In genomic region chr20:51444472-51444871, GRCh38 we compare ENCODE assay signal across 12 cellular contexts.
DNase-seq lines count a peak whose midpoint lies in the region; ATAC-seq and TF ChIP-seq lines count a peak whose summit lies in the region.
"Had no signal": no experiment of that assay in that cellular context is flagged by ENCODE, and none has a peak within 500 bp of the region (broad histone marks: within the 10 kb centered on the region; RNA-seq: fewer than 3 reads in every experiment).

No MANE protein-coding gene starts in this region.

- peak overlapping the region; percentile 33 for H4K8ac ChIP-seq in trophoblast cell (ENCODE audit: low read depth, low read length)

- H3K4me3 ChIP-seq in CD4-positive, CD25-positive, alpha-beta regulatory T cell (ENCODE audit: low read depth, low read length), result no peak overlapping the region
- H3K4me3 ChIP-seq in OCI-LY3 (ENCODE audit: low read length) (no peak overlapping the region), fibroblast of pulmonary artery (replicated peaks; ENCODE audit: low read depth, low read length) (no peak overlapping the region), trophoblast cell (ENCODE audit: low read depth, low read length) (no peak overlapping the region)

- no peak for TF ChIP-seq CTCF in OCI-LY3 (IDR thresholded peaks at IDR 0.05; ENCODE audit: low read depth, low read length)
- TF ChIP-seq CTCF in fibroblast of pulmonary artery (IDR thresholded peaks at IDR 0.05; ENCODE audit: low read length, missing control alignments), result no peak
- TF ChIP-seq CTCF in GM13976 (IDR thresholded peaks at IDR 0.05; ENCODE audit: borderline replicate concordance, control extremely low read depth, extremely low read depth, insufficient read depth, missing control alignments), result no peak

- peaks cover 5 to 25% (median 16%) of the 10 kb centered on the region in 4 donors for H3K4me1 Mint-ChIP-seq in CD4-positive, CD25-positive, alpha-beta regulatory T cell
- peaks cover 34% of the 10 kb centered on the region for H3K4me1 Mint-ChIP-seq in activated T-cell treated with anti-CD3 and anti-CD28 coated beads, Interleukin-2, amount 50 U/mL, for 72 hours (ENCODE audit: low read depth)

- H3K27me3 Mint-ChIP-seq in CD4-positive, CD25-positive, alpha-beta regulatory T cell, result no peaks in the 10 kb centered on the region
- H3K27me3 Mint-ChIP-seq in activated T-cell treated with anti-CD3 and anti-CD28 coated beads, Interleukin-2, amount 50 U/mL, for 72 hours (ENCODE audit: low read depth), result no peaks in the 10 kb centered on the region
- H3K27me3 Mint-ChIP-seq: activated naive CD4-positive, alpha-beta T cell treated with anti-CD3 and anti-CD28 coated beads, Interleukin-2, amount 10 ng/mL, durations not matched to agents 7 days and 5 days had no signal

- peak overlapping the region; percentile 95 for H2BK120ac ChIP-seq in trophoblast cell (ENCODE audit: insufficient read depth, low read length, poor library complexity)

- H4K20me1 ChIP-seq in OCI-LY3 (ENCODE audit: insufficient read depth, low read length), result no peaks in the 10 kb centered on the region

- peaks cover 48% of the 10 kb centered on the region for H3K79me1 ChIP-seq in trophoblast cell (ENCODE audit: low read length)

- H3K36me3 ChIP-seq in CD4-positive, CD25-positive, alpha-beta regulatory T cell (ENCODE audit: control insufficient read depth, insufficient read depth, low read length), result peaks cover 54% of the 10 kb centered on the region
- peaks cover 63% of the 10 kb centered on the region for H3K36me3 ChIP-seq in OCI-LY3 (replicated peaks; ENCODE audit: low read depth, low read length)
- H3K36me3 ChIP-seq in trophoblast cell (ENCODE audit: control insufficient read depth in 1 of 2, insufficient read depth in 2 of 2, low read length in 2 of 2), result peaks cover 0 to 2% of the 10 kb centered on the region in 2 experiments

- H3K4me3 Mint-ChIP-seq in CD4-positive, CD25-positive, alpha-beta regulatory T cell, result no peak overlapping the region
- no peak overlapping the region for H3K4me3 Mint-ChIP-seq in activated T-cell treated with anti-CD3 and anti-CD28 coated beads, Interleukin-2, amount 50 U/mL, for 72 hours
- H3K4me3 Mint-ChIP-seq: activated naive CD4-positive, alpha-beta T cell treated with anti-CD3 and anti-CD28 coated beads, Interleukin-2, amount 10 ng/mL, durations not matched to agents 7 days and 5 days; T-helper 1 cell treated with Interleukin-12 subunit alpha and Interleukin-12 subunit beta and Interleukin-4 antibody, amounts not matched to agents 30 μg/mL and 1 μg/mL, for 36 hours had no signal

- H2AFZ ChIP-seq in OCI-LY3 (ENCODE audit: low read depth, low read length) (no peak overlapping the region), trophoblast cell (ENCODE audit: insufficient read depth, low read length, poor library complexity) (peak overlapping the region; percentile 11)

- H3K36me3 Mint-ChIP-seq in CD4-positive, CD25-positive, alpha-beta regulatory T cell, result peaks cover 42% of the 10 kb centered on the region
- H3K36me3 Mint-ChIP-seq in activated T-cell treated with anti-CD3 and anti-CD28 coated beads, Interleukin-2, amount 50 U/mL, for 72 hours (ENCODE audit: insufficient read depth in 2 of 2), result peaks cover 20 to 28% of the 10 kb centered on the region in 2 donors
- H3K36me3 Mint-ChIP-seq: brain had no signal

- no peak for DNase-seq in CD4-positive, CD25-positive, alpha-beta regulatory T cell
- DNase-seq in fibroblast of pulmonary artery (ENCODE audit: low read depth) (peak; percentile 21), trophoblast cell (no peak), UCSD-AML1 (lab: John Stamatoyannopoulos, UW; ENCODE audit: unreplicated experiment) (no peak), GM13976 (ENCODE audit: low spot score) (no peak)
- DNase-seq in activated T-cell treated with anti-CD3 and anti-CD28 coated beads, Interleukin-2, amount 50 U/mL, for 72 hours, result no peak
- DNase-seq: activated naive CD4-positive, alpha-beta T cell treated with anti-CD3 and anti-CD28 coated beads, Interleukin-2, amount 10 ng/mL, durations not matched to agents 7 days and 5 days had no signal

- peaks cover 10% of the 10 kb centered on the region for H3K4me1 ChIP-seq in CD4-positive, CD25-positive, alpha-beta regulatory T cell (ENCODE audit: control insufficient read depth, insufficient read depth, low read length, poor library complexity, severe bottlenecking)
- H3K4me1 ChIP-seq in OCI-LY3 (ENCODE audit: low read length) (peaks cover 59% of the 10 kb centered on the region), trophoblast cell (ENCODE audit: control insufficient read depth in 1 of 2, insufficient read depth in 2 of 2, low read length in 2 of 2) (peaks cover 31 to 32% of the 10 kb centered on the region in 2 experiments)

- no CpG with 5 or more reads among the region's 9 CpGs for WGBS in trophoblast cell (ENCODE audit: extremely low coverage, insufficient coverage, insufficient read length)

- H3K27ac ChIP-seq in CD4-positive, CD25-positive, alpha-beta regulatory T cell (ENCODE audit: insufficient read depth, low read length, poor library complexity, severe bottlenecking), result no peak overlapping the region
- H3K27ac ChIP-seq in OCI-LY3 (ENCODE audit: low read length) (peak overlapping the region; percentile 79), trophoblast cell (ENCODE audit: low read depth, low read length) (peak overlapping the region; percentile 19)
- H3K27ac ChIP-seq: RWPE1 had no signal

- no peak overlapping the region for H4K12ac ChIP-seq in trophoblast cell (ENCODE audit: low read depth, low read length)

- in situ Hi-C loops in GM13976 (cut with MboI; ENCODE audit: low sequenced_read_pairs, unreplicated experiment), result no loop called here

- peak overlapping the region; percentile 44 for H2AK5ac ChIP-seq in trophoblast cell (ENCODE audit: low read length)

- H3K14ac ChIP-seq in trophoblast cell (ENCODE audit: low read length), result peak overlapping the region; percentile 27

- H3K9ac ChIP-seq in OCI-LY3 (ENCODE audit: low read length) (no peak overlapping the region), trophoblast cell (ENCODE audit: low read length) (no peak overlapping the region)

- H3K79me2 ChIP-seq in OCI-LY3 (ENCODE audit: low read length) (peaks cover 13% of the 10 kb centered on the region), trophoblast cell (ENCODE audit: control insufficient read depth, insufficient read depth, low read length, poor library complexity) (peaks cover 8% of the 10 kb centered on the region)

- no peak for ATAC-seq in CD4-positive, CD25-positive, alpha-beta regulatory T cell (ENCODE audit: low read depth in 2 of 2)
- ATAC-seq in activated T-cell treated with anti-CD3 and anti-CD28 coated beads, Interleukin-2, amount 50 U/mL, for 72 hours (replicated peaks in 1 of 2), result no peak
- no peak for ATAC-seq in HG03159 (IDR thresholded peaks at IDR 0.05; ENCODE audit: unreplicated experiment)

- peak overlapping the region; percentile 83 for H2BK5ac ChIP-seq in trophoblast cell (ENCODE audit: low read depth, low read length, poor library complexity)

- H3K4me2 ChIP-seq in OCI-LY3 (ENCODE audit: low read length) (peak overlapping the region; percentile 75), trophoblast cell (ENCODE audit: low read length) (no peak overlapping the region)

- H3K23ac ChIP-seq in trophoblast cell (ENCODE audit: low read length), result no peak overlapping the region

- H3K4ac ChIP-seq in trophoblast cell (ENCODE audit: low read depth, low read length), result peak overlapping the region; percentile 66

- peak overlapping the region; percentile 99 for H4K91ac ChIP-seq in trophoblast cell (ENCODE audit: low read depth, low read length)

- peak overlapping the region; percentile 97 for H2BK12ac ChIP-seq in trophoblast cell (ENCODE audit: low read length)

- no peaks in the 10 kb centered on the region for H3K9me3 ChIP-seq in CD4-positive, CD25-positive, alpha-beta regulatory T cell (ENCODE audit: control insufficient read depth in 2 of 2, low read length in 2 of 2)
- H3K9me3 ChIP-seq in OCI-LY3 (ENCODE audit: insufficient read depth, low read length) (no peaks in the 10 kb centered on the region), trophoblast cell (ENCODE audit: insufficient read depth, low read depth, low read length) (no peaks in the 10 kb centered on the region)

- H3K27ac Mint-ChIP-seq in CD4-positive, CD25-positive, alpha-beta regulatory T cell, result peak overlapping the region in 2 of 3 donors; percentile 62
- H3K27ac Mint-ChIP-seq in activated T-cell treated with anti-CD3 and anti-CD28 coated beads, Interleukin-2, amount 50 U/mL, for 72 hours, result no peak overlapping the region
- H3K27ac Mint-ChIP-seq: T-helper 1 cell treated with Interleukin-12 subunit alpha and Interleukin-12 subunit beta and Interleukin-4 antibody, amounts not matched to agents 30 μg/mL and 1 μg/mL, for 36 hours had no signal

- no peaks in the 10 kb centered on the region for H3K9me3 Mint-ChIP-seq in CD4-positive, CD25-positive, alpha-beta regulatory T cell
- no peaks in the 10 kb centered on the region for H3K9me3 Mint-ChIP-seq in activated T-cell treated with anti-CD3 and anti-CD28 coated beads, Interleukin-2, amount 50 U/mL, for 72 hours
- H3K9me3 Mint-ChIP-seq: activated naive CD4-positive, alpha-beta T cell treated with anti-CD3 and anti-CD28 coated beads, Interleukin-2, amount 10 ng/mL, durations not matched to agents 7 days and 5 days; brain; T-helper 1 cell treated with Interleukin-12 subunit alpha and Interleukin-12 subunit beta and Interleukin-4 antibody, amounts not matched to agents 30 μg/mL and 1 μg/mL, for 36 hours had no signal

- no peaks in the 10 kb centered on the region for H3K27me3 ChIP-seq in CD4-positive, CD25-positive, alpha-beta regulatory T cell (ENCODE audit: control insufficient read depth, insufficient read depth, low read length)
- H3K27me3 ChIP-seq in OCI-LY3 (ENCODE audit: low read depth, low read length) (no peaks in the 10 kb centered on the region), trophoblast cell (ENCODE audit: insufficient read depth, low read length) (no peaks in the 10 kb centered on the region)

- peak overlapping the region; percentile 84 for H3K18ac ChIP-seq in trophoblast cell (ENCODE audit: low read length)
